Comparison of ENCODE assay signal across 1 cellular context in genomic region chr3:49864505-49864904, GRCh38.
A peak's percentile ranks its signal among the peaks of the same experiment; 100 is the strongest.
TF ChIP-seq lines count a peak whose summit lies in the region.

No MANE protein-coding gene starts in this region.

TF ChIP-seq in HepG2, 621 proteins besides CTCF, POLR2A, EP300 and RAD21:
- TF ChIP-seq MAFF (IDR thresholded peaks at IDR 0.05; ENCODE audit: low read depth, low read length) = peak; percentile 55; the same call in 1 of the 2 replicates
- peak; percentile 60 to 63 for TF ChIP-seq MAFK (conservative IDR thresholded peaks at IDR 0.05 in 1 of 2, IDR thresholded peaks at IDR 0.05 in 1 of 2; ENCODE audit: low read length in 2 of 2)
- no peak for TF ChIP-seq THAP7 (CRISPR knock-in tag; IDR thresholded peaks at IDR 0.05)
